ENCODE assay signal across 12 cellular contexts in the genomic region with DNA sequence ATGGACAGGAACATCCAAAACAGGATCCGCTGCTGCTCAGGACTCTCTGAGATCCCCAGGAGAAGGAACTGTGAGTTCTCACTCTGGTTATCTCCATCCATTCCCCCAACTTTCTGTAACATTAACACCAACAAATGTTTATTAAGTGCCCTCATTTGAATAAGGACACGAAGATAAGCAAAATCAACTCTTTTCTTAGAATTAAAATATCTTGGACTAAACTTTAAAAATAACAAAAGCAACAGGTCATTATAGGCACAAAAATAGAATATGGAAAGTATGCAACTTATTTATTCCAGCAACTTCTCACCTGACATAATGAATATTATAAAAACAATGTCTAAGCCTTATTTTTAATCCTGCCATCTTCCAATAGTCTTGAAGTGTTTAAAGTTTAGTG. TPM values are rescaled to one million over a fixed set of nuclear protein-coding genes. Genes with fewer than 3 reads are reported as not detected.
DNase-seq lines count a peak whose midpoint lies in the region; ATAC-seq, FAIRE-seq and TF ChIP-seq lines count a peak whose summit lies in the region.
"Not testable (repeated sequence)": the region's sequence is repeated elsewhere in the genome, so short reads cannot be mapped to it uniquely, and the experiment has no call there.
"Had no signal": no experiment of that assay in that cellular context is flagged by ENCODE, and none has a peak within 500 bp of the region (broad histone marks: within the 10 kb centered on the region; RNA-seq: fewer than 3 reads in every experiment).

TSS of gene OR1D5 (minus strand) at position 101 of the 400 bp plus-strand sequence. CDS start at position 101, 0 bp downstream.

- not testable (repeated sequence) for H3K4me3 ChIP-seq in A549; kidney (ENCODE audit: low read length in 2 of 2)

- TF ChIP-seq POLR2A in A549 (IDR thresholded peaks at IDR 0.05; ENCODE audit: low read length): not testable (repeated sequence)

- not testable (repeated sequence) for TF ChIP-seq RAD21 in A549 (conservative IDR thresholded peaks at IDR 0.05 in 1 of 2, IDR thresholded peaks at IDR 0.05 in 1 of 2)

- 41% methylated on average over 2 of the region's 2 CpGs for WGBS in A549 (ENCODE audit: missing lambda C conversion rate)

- not testable (repeated sequence) for H3K9ac ChIP-seq in kidney (ENCODE audit: low read length in 2 of 2)

- POLR2A ChIA-PET in A549 (lab: Yijun Ruan, JAX): not testable (repeated sequence)

- CTCF ChIA-PET in A549 (lab: Yijun Ruan, JAX): not testable (repeated sequence)

- not testable (repeated sequence) for DNase-seq in A549 (ENCODE audit: low read depth in 1 of 2, low spot score in 1 of 2); frontal cortex (ENCODE audit: low spot score in 2 of 2); kidney

- TF ChIP-seq EP300 in A549 (IDR thresholded peaks at IDR 0.05): not testable (repeated sequence)

- not testable (repeated sequence) for H3K4me1 ChIP-seq in A549; kidney (ENCODE audit: control insufficient read depth in 1 of 2, insufficient read depth in 1 of 2, low read depth in 1 of 2, low read length in 2 of 2)

- FAIRE-seq in A549 (lab: Jason Lieb, UNC) (peak; percentile 99), G401.6 (lab: Jason Lieb, UNC) (peak; percentile 76), colon (lab: Jason Lieb, UNC) (peak; percentile 45), frontal cortex (lab: Jason Lieb, UNC) (peak; percentile 23), kidney (lab: Jason Lieb, UNC) (peak; percentile 21)

- H3K36me3 ChIP-seq in kidney (ENCODE audit: control insufficient read depth in 1 of 2, insufficient read depth in 2 of 2, low read length in 2 of 2): not testable (repeated sequence)

- not testable (repeated sequence) for TF ChIP-seq CTCF in A549 (IDR thresholded peaks at IDR 0.05); kidney (IDR thresholded peaks at IDR 0.05; ENCODE audit: borderline replicate concordance, extremely low read depth, insufficient read depth)

- intact Hi-C loops in kidney (cut with DNase I): not testable (repeated sequence)

- H3K9me3 ChIP-seq in A549; kidney (ENCODE audit: control insufficient read depth in 1 of 2, low read length in 2 of 2): not testable (repeated sequence)

- H3K4me2 ChIP-seq in A549: not testable (repeated sequence)

- ATAC-seq in A549: not testable (repeated sequence)

- H3K27ac ChIP-seq in A549; kidney (ENCODE audit: low read depth in 2 of 2, low read length in 2 of 2): not testable (repeated sequence)

RNA-seq across cellular contexts. Expression of gene OR1D5, which starts in this region (rescaled TPM):
- polyA plus RNA-seq in A549 (2011; rRNA removed) (not detected in 2 replicates), A549 (2017; fragmentation: RNase III; extraction: RNeasy Plus Mini Kit Qiagen cat#74134 plus additional on column Dnase treatment) (not detected in 3 replicates), kidney (ENCODE audit: insufficient read depth, low read depth, low replicate concordance) (not detected)
- polyA plus RNA-seq in A549 (2012; cell fraction: cytosol; rRNA removed): not detected in 2 replicates
- polyA plus RNA-seq in A549 (2012; cell fraction: nucleus; rRNA removed): not detected in 2 replicates
- polyA minus RNA-seq in A549 (2011; rRNA and poly(A)+ RNA removed): not detected in 2 replicates
- total RNA-seq in frontal cortex (not detected), kidney (not detected)
- total RNA-seq: A673; Caco-2; Calu3; CD4-positive, alpha-beta T cell; CD8-positive, alpha-beta T cell; GM12878 had no signal
- polyA plus RNA-seq: AG04450, GM12878 had no signal
